12 cellular contexts compared by ENCODE assay signal in genomic region chr19:11377756-11378155, GRCh38. TPM values are rescaled to one million over a fixed set of nuclear protein-coding genes. Genes with fewer than 3 reads are reported as not detected.
DNase-seq lines count a peak whose midpoint lies in the region; ATAC-seq and TF ChIP-seq lines count a peak whose summit lies in the region.
"Had no signal": no experiment of that assay in that cellular context is flagged by ENCODE, and none has a peak within 500 bp of the region (broad histone marks: within the 10 kb centered on the region; RNA-seq: fewer than 3 reads in every experiment).

No MANE protein-coding gene starts in this region.

- H3K4me2 ChIP-seq in DOHH2 (ENCODE audit: low read length) (peak overlapping the region; percentile 99), OCI-LY7 (ENCODE audit: low read length) (peak overlapping the region; percentile 37; the same call in 1 of the 2 replicates), skeletal muscle satellite cell (ENCODE audit: low read length) (peak overlapping the region; percentile 75)

- H3K79me2 ChIP-seq in DOHH2 (ENCODE audit: control insufficient read depth, low read length) (peaks cover 57% of the 10 kb centered on the region), OCI-LY7 (ENCODE audit: insufficient read depth, low read depth, low read length) (peaks cover 26% of the 10 kb centered on the region)

- TF ChIP-seq CTCF in DOHH2 (IDR thresholded peaks at IDR 0.05; ENCODE audit: low read depth, low read length, poor library complexity, severe bottlenecking), result no peak
- TF ChIP-seq CTCF in OCI-LY7 (conservative IDR thresholded peaks at IDR 0.05; ENCODE audit: low read length), result no peak
- TF ChIP-seq CTCF in dorsolateral prefrontal cortex (IDR thresholded peaks at IDR 0.05 in 54 of 56, conservative IDR thresholded peaks at IDR 0.05 in 2 of 56; ENCODE audit: low read depth in 1 of 56, partially characterized antibody in 56 of 56), result no peak

- H3K27me3 ChIP-seq in DOHH2 (ENCODE audit: control insufficient read depth, low read length) (no peaks in the 10 kb centered on the region), dorsolateral prefrontal cortex (peaks cover 0 to 14% (median 6%) of the 10 kb centered on the region in 45 donors), skeletal muscle satellite cell (ENCODE audit: control insufficient read depth, insufficient read depth, low read length) (peaks cover 3% of the 10 kb centered on the region)

- H3K4me3 ChIP-seq in DOHH2 (ENCODE audit: low read length) (no peak overlapping the region), OCI-LY7 (ENCODE audit: low read depth, low read length, poor library complexity, severe bottlenecking) (peak overlapping the region; percentile 87), dorsolateral prefrontal cortex (no peak overlapping the region), skeletal muscle satellite cell (ENCODE audit: low read length) (no peak overlapping the region)
- H3K4me3 ChIP-seq: lung had no signal

- H3K9ac ChIP-seq in skeletal muscle satellite cell (ENCODE audit: low read depth, low read length), result no peak overlapping the region

- intact Hi-C loops in OCI-LY7 (cut with micrococcal nuclease; ENCODE audit: unreplicated experiment), result no loop called here
- intact Hi-C loops in dorsolateral prefrontal cortex (cut with DNase I), result loop anchor here (2.0 to 5.0 kb wide), 2 partner anchors 57 to 105 kb away; partner anchors contain the start of genes ELAVL3 (in 1 of the 2), ODAD3 (in 1 of the 2) and PRKCSH (in 1 of the 2)

- no peaks in the 10 kb centered on the region for H3K9me3 ChIP-seq in DOHH2 (ENCODE audit: control insufficient read depth, insufficient read depth, low read length)
- H3K9me3 ChIP-seq in OCI-LY7 (ENCODE audit: low read length), result no peaks in the 10 kb centered on the region
- no peaks in the 10 kb centered on the region for H3K9me3 ChIP-seq in skeletal muscle satellite cell (replicated peaks; ENCODE audit: low read length)

- H3K9me2 ChIP-seq in DOHH2 (replicated peaks; ENCODE audit: control insufficient read depth, low read length) (no peaks in the 10 kb centered on the region), OCI-LY7 (ENCODE audit: insufficient read depth, low read length) (no peaks in the 10 kb centered on the region)

- peaks cover 64% of the 10 kb centered on the region for H3K4me1 ChIP-seq in DOHH2 (ENCODE audit: control insufficient read depth, low read length)
- H3K4me1 ChIP-seq in OCI-LY7 (ENCODE audit: insufficient read depth, low read length, poor library complexity, severe bottlenecking), result peaks cover 60% of the 10 kb centered on the region
- peaks cover 55% of the 10 kb centered on the region for H3K4me1 ChIP-seq in skeletal muscle satellite cell (ENCODE audit: control insufficient read depth, insufficient read depth, low read length)

- no peaks in the 10 kb centered on the region for H4K20me1 ChIP-seq in DOHH2 (ENCODE audit: control insufficient read depth, insufficient read depth, low read depth, low read length)
- H4K20me1 ChIP-seq in OCI-LY7 (ENCODE audit: insufficient read depth, low read length), result no peaks in the 10 kb centered on the region

- BruUV-seq in OCI-LY7 (replicated peaks; lab: Mats Ljungman, UMichigan), result no TSS peak

- no peak for ATAC-seq in HG03139 (IDR thresholded peaks at IDR 0.05; ENCODE audit: unreplicated experiment)
- ATAC-seq in HG02885 (IDR thresholded peaks at IDR 0.05; ENCODE audit: poor library complexity, unreplicated experiment), result no peak
- ATAC-seq: activated CD4-positive, alpha-beta T cell treated with anti-CD3 and anti-CD28 coated beads for 36 hours had no signal

- DNase-seq in OCI-LY7 (ENCODE audit: low spot score), result no peak
- DNase-seq in dorsolateral prefrontal cortex, result no peak
- no peak for DNase-seq in amniotic stem cell (lab: John Stamatoyannopoulos, UW)
- DNase-seq: effector CD4-positive, alpha-beta T cell; NCI-H2029; occipital lobe had no signal

- POLR2A ChIA-PET in OCI-LY7 (lab: Charles Lee), result interaction anchor here (1.5 to 1.7 kb wide), 2 partner anchors 38 to 105 kb away, joined by 4 to 5 read pairs; partner anchors contain the start of gene RAB3D

- no peak overlapping the region; the same call in 1 of the 2 replicates for H2AFZ ChIP-seq in OCI-LY7 (ENCODE audit: low read length)

- H3K27ac ChIP-seq in DOHH2 (ENCODE audit: low read depth, low read length) (peak overlapping the region; percentile 64; the same call in 1 of the 2 replicates), OCI-LY7 (ENCODE audit: low read depth, low read length, poor library complexity, severe bottlenecking) (peak overlapping the region; percentile 80), dorsolateral prefrontal cortex (peak overlapping the region in 51 of 59 donors; percentile 10 to 98 (median 61))

- H3K36me3 ChIP-seq in DOHH2 (ENCODE audit: control insufficient read depth, low read length), result peaks cover 33% of the 10 kb centered on the region
- H3K36me3 ChIP-seq in OCI-LY7 (ENCODE audit: insufficient read depth, low read length), result peaks cover 18% of the 10 kb centered on the region; the same call in 1 of the 2 replicates
- H3K36me3 ChIP-seq in skeletal muscle satellite cell (ENCODE audit: insufficient read depth, low read length), result no peaks in the 10 kb centered on the region

- H3F3A ChIP-seq in DOHH2 (ENCODE audit: control insufficient read depth, insufficient read depth), result peaks cover 19% of the 10 kb centered on the region

- CTCF ChIA-PET in OCI-LY7 (lab: Charles Lee; ENCODE audit: unreplicated experiment), result interaction anchor here (2.6 kb wide), 1 partner anchor 105 kb away, joined by 11 read pairs; no protein-coding TSS in a partner anchor

RNA-seq across cellular contexts. Expression of gene SWSAP1, which starts 3.3 kb away (rescaled TPM):
- total RNA-seq in OCI-LY7 (2014; rRNA removed; shearing (Covaris generic)), result 5.6 and 6.6 TPM in 2 replicates
- 5.6 and 6.8 TPM in 2 replicates for total RNA-seq in OCI-LY7 (2022)
- total RNA-seq in dorsolateral prefrontal cortex, result 1 to 10 TPM in 67 of 120 experiments, under 1 TPM in 52, not detected in 1; 0.29 to 2.7 (median 1.1) TPM
- total RNA-seq in skeletal muscle satellite cell (2012; rRNA removed), result 0.87 and 1.3 TPM in 2 replicates

RNA-seq across cellular contexts. Expression of gene EPOR, which starts 6.4 kb away (rescaled TPM):
- 9.9 and 19.6 TPM in 2 replicates for total RNA-seq in OCI-LY7 (2014; rRNA removed; shearing (Covaris generic))
- total RNA-seq in OCI-LY7 (2022) (11.3 and 15.7 TPM in 2 replicates), dorsolateral prefrontal cortex (10 to 100 TPM in 61 of 120 experiments, 1 to 10 TPM in 59; 5.5 to 25.9 (median 10.1) TPM)
- 7.1 and 7.6 TPM in 2 replicates for total RNA-seq in skeletal muscle satellite cell (2012; rRNA removed)

RNA-seq across cellular contexts. Expression of gene PLPPR2, which starts 22.5 kb away (rescaled TPM):
- 0.54 and 0.88 TPM in 2 replicates for total RNA-seq in OCI-LY7 (2014; rRNA removed; shearing (Covaris generic))
- total RNA-seq in OCI-LY7 (2022) (2.7 and 3.6 TPM in 2 replicates), dorsolateral prefrontal cortex (100 to 1,000 TPM in 2 of 120 experiments, 10 to 100 TPM in 118; 42.8 to 103 (median 77.0) TPM)
- 6.1 and 14.9 TPM in 2 replicates for total RNA-seq in skeletal muscle satellite cell (2012; rRNA removed)

RNA-seq across cellular contexts. Expression of gene CCDC159, which starts 31.4 kb away (rescaled TPM):
- 13.3 and 14.1 TPM in 2 replicates for total RNA-seq in OCI-LY7 (2014; rRNA removed; shearing (Covaris generic))
- total RNA-seq in OCI-LY7 (2022) (18.9 and 26.1 TPM in 2 replicates), dorsolateral prefrontal cortex (100 to 1,000 TPM in 3 of 120 experiments, 10 to 100 TPM in 117; 31.2 to 104 (median 61.7) TPM)
- total RNA-seq in skeletal muscle satellite cell (2012; rRNA removed), result 2.4 and 4.3 TPM in 2 replicates

RNA-seq across cellular contexts. Expression of gene TMEM205, which starts 31.7 kb away (rescaled TPM):
- 58.4 and 58.9 TPM in 2 replicates for total RNA-seq in OCI-LY7 (2014; rRNA removed; shearing (Covaris generic))
- 32.0 and 39.9 TPM in 2 replicates for total RNA-seq in OCI-LY7 (2022)
- 100 to 1,000 TPM in 46 of 120 experiments, 10 to 100 TPM in 74; 70.3 to 122 (median 96.4) TPM for total RNA-seq in dorsolateral prefrontal cortex
- total RNA-seq in skeletal muscle satellite cell (2012; rRNA removed), result 74.3 and 78.3 TPM in 2 replicates

Comparison
In these comparisons a context has a peak if more than half of its experiments do, and no peak if none do; other contexts are left out.
1. H3K4me2 ChIP-seq: peak in every context shown above with its lines; median percentile 99 in DOHH2; 75 in skeletal muscle satellite cell; 37 in OCI-LY7.
2. RNA of gene PLPPR2, which starts 22.5 kb away (total RNA-seq): 42.8 to 103 TPM in dorsolateral prefrontal cortex; 0.54 to 3.6 TPM in OCI-LY7; every median in the first group is over 4 times any median in the second.
3. Peak in every context shown above with its lines, with median percentiles within 50 percentile points of each other: H3K27ac ChIP-seq.